7 cellular contexts compared by ENCODE assay signal in the genomic region with DNA sequence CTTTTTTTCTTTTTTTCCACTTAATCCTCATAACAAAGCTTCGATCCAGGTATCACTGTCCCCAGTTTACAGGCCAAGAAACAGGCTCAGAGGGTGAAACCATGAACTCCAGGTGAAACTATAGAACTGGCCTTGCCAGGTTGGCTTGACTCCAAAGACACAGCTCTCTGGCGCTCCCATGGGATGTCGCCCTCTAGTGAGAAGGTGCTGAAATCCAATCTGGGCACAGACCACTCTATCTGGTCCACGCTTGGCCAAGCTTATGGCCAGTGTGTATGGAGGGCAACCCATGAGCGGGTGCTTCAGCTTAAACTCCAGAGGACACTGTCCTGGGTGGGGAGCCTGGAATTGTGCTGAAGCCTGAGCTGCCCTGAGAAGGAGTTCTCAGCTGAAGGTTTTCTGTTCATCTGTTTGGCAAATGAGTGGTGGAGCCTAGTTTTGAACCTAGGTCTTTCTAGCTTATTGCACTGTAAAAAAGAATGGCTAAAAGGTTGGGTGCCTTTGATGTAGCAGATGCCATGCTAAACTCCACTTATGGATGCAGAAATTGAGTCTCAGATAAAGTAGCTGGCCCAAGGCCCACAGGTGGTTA.
A peak's percentile ranks its signal among the peaks of the same experiment; 100 is the strongest.
DNase-seq lines count a peak whose midpoint lies in the region; ATAC-seq lines count a peak whose summit lies in the region.

No MANE protein-coding gene starts in this region.

- no peaks in the 10 kb centered on the region for H3K27me3 Mint-ChIP-seq in activated naive CD8-positive, alpha-beta T cell treated with anti-CD3 and anti-CD28 coated beads for 36 hours
- no peaks in the 10 kb centered on the region for H3K27me3 Mint-ChIP-seq in effector memory CD8-positive, alpha-beta T cell

- H3K4me3 Mint-ChIP-seq in activated naive CD8-positive, alpha-beta T cell treated with anti-CD3 and anti-CD28 coated beads for 36 hours = no peak overlapping the region
- no peak overlapping the region for H3K4me3 Mint-ChIP-seq in effector memory CD8-positive, alpha-beta T cell

- H3K9me3 Mint-ChIP-seq in activated naive CD8-positive, alpha-beta T cell treated with anti-CD3 and anti-CD28 coated beads for 36 hours = no peaks in the 10 kb centered on the region
- H3K9me3 Mint-ChIP-seq in effector memory CD8-positive, alpha-beta T cell = no peaks in the 10 kb centered on the region

- no peak for ATAC-seq in effector memory CD8-positive, alpha-beta T cell (replicated peaks)

- H3K27ac Mint-ChIP-seq in activated naive CD8-positive, alpha-beta T cell treated with anti-CD3 and anti-CD28 coated beads for 36 hours = no peak overlapping the region
- no peak overlapping the region for H3K27ac Mint-ChIP-seq in effector memory CD8-positive, alpha-beta T cell

- no peaks in the 10 kb centered on the region for H3K4me1 Mint-ChIP-seq in activated naive CD8-positive, alpha-beta T cell treated with anti-CD3 and anti-CD28 coated beads for 36 hours
- H3K4me1 Mint-ChIP-seq in effector memory CD8-positive, alpha-beta T cell (ENCODE audit: low read depth in 2 of 2) = peaks cover 3 to 4% of the 10 kb centered on the region in 2 donors

- DNase-seq in ELR (ENCODE audit: low read depth) = peak; percentile 54
- DNase-seq in HuH-7 (ENCODE audit: low spot score) = peak; percentile 85
- DNase-seq in activated naive CD8-positive, alpha-beta T cell treated with anti-CD3 and anti-CD28 coated beads for 36 hours = peak; percentile 7
- peak; percentile 37 to 67 for DNase-seq in lung microvascular endothelial cell (ENCODE audit: low read depth in 2 of 2)
- DNase-seq in effector memory CD8-positive, alpha-beta T cell = no peak
- DNase-seq in G401 (ENCODE audit: low spot score) = no peak
- DNase-seq in activated naive CD4-positive, alpha-beta T cell treated with Interleukin-2 at 50 U/mL for 16 hours = no peak

- in situ Hi-C loops in G401 (cut with HindIII; ENCODE audit: low sequenced_read_pairs) = no loop called here

- peaks cover 35% of the 10 kb centered on the region for H3K36me3 Mint-ChIP-seq in activated naive CD8-positive, alpha-beta T cell treated with anti-CD3 and anti-CD28 coated beads for 36 hours
- peaks cover 27% of the 10 kb centered on the region for H3K36me3 Mint-ChIP-seq in effector memory CD8-positive, alpha-beta T cell (ENCODE audit: insufficient read depth)

Comparison
In these comparisons a context has a peak if more than half of its experiments do, and no peak if none do; other contexts are left out.
1. DNase-seq: peak in ELR (single experiment), HuH-7 (single experiment), activated naive CD8-positive, alpha-beta T cell treated with anti-CD3 and anti-CD28 coated beads for 36 hours (single experiment) and lung microvascular endothelial cell (2 of 2); none in effector memory CD8-positive, alpha-beta T cell (0 of 3), G401 (single experiment) and activated naive CD4-positive, alpha-beta T cell treated with Interleukin-2 at 50 U/mL for 16 hours (single experiment).